In the genomic region with DNA sequence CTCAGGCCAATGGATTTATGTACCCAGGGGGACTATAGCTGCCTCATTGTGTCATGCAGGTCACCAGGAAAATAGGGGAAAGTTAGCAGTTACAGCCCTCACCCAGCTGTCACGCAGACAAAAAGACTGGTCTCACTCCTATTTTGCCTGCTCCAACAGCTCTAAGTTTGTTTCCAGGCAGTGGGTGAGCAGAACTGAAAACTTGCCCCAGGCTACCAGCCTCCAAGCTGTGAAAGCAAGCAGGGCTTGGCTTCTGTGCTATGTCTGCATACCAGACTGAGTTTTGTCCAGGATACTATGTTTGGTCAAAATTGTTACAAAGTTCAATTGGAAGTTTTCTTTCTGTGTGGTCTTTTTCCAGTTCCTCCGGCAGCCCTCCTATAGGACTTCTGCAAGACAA, we compare ENCODE assay signal across 23 cellular contexts.
"Had no signal": no experiment of that assay in that cellular context is flagged by ENCODE, and none has a peak within 500 bp of the region (broad histone marks: within the 10 kb centered on the region; RNA-seq: fewer than 3 reads in every experiment).

No MANE protein-coding gene starts in this region.

- H3K9me3 ChIP-seq: suprapubic skin, testis, thoracic aorta, thyroid gland, tibial artery, tibial nerve, upper lobe of right lung had no signal

- H3K27ac ChIP-seq: stomach, suprapubic skin, testis, thoracic aorta, thyroid gland, tibial artery, tibial nerve, upper lobe of left lung, upper lobe of right lung, uterus, vagina had no signal

- H3K36me3 ChIP-seq: stomach, suprapubic skin, thoracic aorta, thyroid gland, tibial artery, tibial nerve, upper lobe of left lung, upper lobe of right lung, uterus, vagina had no signal

- H3K4me1 ChIP-seq: stomach, suprapubic skin, testis, thyroid gland, tibial artery, tibial nerve, upper lobe of left lung, upper lobe of right lung, uterus, vagina had no signal

- H3K4me3 ChIP-seq: stomach, suprapubic skin, testis, thoracic aorta, thyroid gland, tibial artery, tibial nerve, upper lobe of left lung, upper lobe of right lung, uterus, vagina had no signal

- H3K27me3 ChIP-seq: suprapubic skin, testis, thyroid gland, tibial artery, tibial nerve, upper lobe of left lung, upper lobe of right lung, uterus, vagina had no signal

- DNase-seq: stimulated activated CD4-positive, alpha-beta T cell treated with anti-CD3 and anti-CD28 coated beads, Interleukin-2, amount 100 ng/mL, for 24 hours; stimulated activated CD4-positive, alpha-beta T cell treated with anti-CD3 and anti-CD28 coated beads, Interleukin-2, amount 100 ng/mL, for 48 hours; stimulated activated CD4-positive, alpha-beta T cell treated with anti-CD3 and anti-CD28 coated beads, Interleukin-4, amount 100 ng/mL, for 1 hour; stimulated activated CD4-positive, alpha-beta T cell treated with anti-CD3 and anti-CD28 coated beads, Interleukin-4, amount 100 ng/mL, for 24 hours; stimulated activated CD4-positive, alpha-beta T cell treated with anti-CD3 and anti-CD28 coated beads, Interleukin-4, amount 100 ng/mL, for 4 hours; stimulated activated CD8-positive, alpha-beta memory T cell treated with anti-CD3 and anti-CD28 coated beads, Interleukin-4, amount 100 ng/mL, for 48 hours; stimulated activated naive B cell treated with anti-CD40 and anti-IgM and Interleukin-4, amounts not matched to agents 10 μg/mL and 1 μg/mL and 100 μg/mL, for 72 hours; stimulated activated naive CD4-positive, alpha-beta T cell; stimulated activated naive CD4-positive, alpha-beta T cell treated with Interleukin-2 at 50 U/mL for 16 hours; stimulated activated naive CD8-positive, alpha-beta T cell treated with anti-CD3 and anti-CD28 coated beads, Interleukin-15, amount 100 ng/mL, for 72 hours; stimulated activated naive CD8-positive, alpha-beta T cell treated with anti-CD3 and anti-CD28 coated beads, Interleukin-15, Interleukin-2, amounts not matched to agents 100 U/mL and 50 U/mL, for 24 hours; stomach; substantia nigra; testis; thyroid gland; tibial artery; upper lobe of left lung; upper lobe of right lung; uterus had no signal
